1 cellular context compared by ENCODE assay signal in genomic region chr12:9721394-9722092, GRCh38.
TF ChIP-seq lines count a peak whose summit lies in the region.

No MANE protein-coding gene starts in this region.

TF ChIP-seq in GM12878, 131 proteins besides CTCF, POLR2A, EP300 and RAD21 (continued from another document and continues in another):
- TF ChIP-seq TCF12 (IDR thresholded peaks at IDR 0.05; ENCODE audit: low read depth, low read length) (peak; percentile 79), KLF5 (IDR thresholded peaks at IDR 0.05; ENCODE audit: partially characterized antibody) (no peak), ZNF207 (IDR thresholded peaks at IDR 0.05; ENCODE audit: borderline replicate concordance) (no peak), POLR2AphosphoS2 (IDR thresholded peaks at IDR 0.05; ENCODE audit: low read depth, low read length) (no peak), PRDM15 (CRISPR knock-in tag; IDR thresholded peaks at IDR 0.05) (no peak), PKNOX1 (IDR thresholded peaks at IDR 0.05) (peak; percentile 32; the same call in 1 of the 2 replicates), E2F4 (IDR thresholded peaks at IDR 0.05; ENCODE audit: low read depth, low read length) (no peak), SMARCA5 (IDR thresholded peaks at IDR 0.05) (no peak), DPF2 (IDR thresholded peaks at IDR 0.05) (peak; percentile 68; the same call in 1 of the 2 replicates), BCL3 (IDR thresholded peaks at IDR 0.05; ENCODE audit: borderline replicate concordance, insufficient read depth, low read depth, low read length, poor library complexity, severe bottlenecking) (no peak), PAX5 (IDR thresholded peaks at IDR 0.05; ENCODE audit: borderline replicate concordance, low read depth, low read length) (0 out of 2 replicates have a peak, but pooled peaks have one; percentile 35), LARP7 (IDR thresholded peaks at IDR 0.05) (no peak), ZNF687 (IDR thresholded peaks at IDR 0.05) (no peak), HDGF (IDR thresholded peaks at IDR 0.05) (no peak), ZNF384 (IDR thresholded peaks at IDR 0.05; ENCODE audit: borderline replicate concordance, low read depth, low read length) (no peak), IKZF1 (conservative IDR thresholded peaks at IDR 0.05) (peak; percentile 78), ZNF622 (IDR thresholded peaks at IDR 0.05) (no peak), RELB (IDR thresholded peaks at IDR 0.05; ENCODE audit: low read depth) (peak; percentile 49; the same call in 1 of the 2 replicates), ATF2 (IDR thresholded peaks at IDR 0.05; ENCODE audit: low read length) (peak; percentile 81), E4F1 (IDR thresholded peaks at IDR 0.05; ENCODE audit: borderline replicate concordance, partially characterized antibody) (no peak), WRNIP1 (IDR thresholded peaks at IDR 0.05; ENCODE audit: borderline replicate concordance, low read depth, low read length) (no peak), ZBED1 (IDR thresholded peaks at IDR 0.05; ENCODE audit: borderline replicate concordance) (peak; percentile 58; the same call in 1 of the 2 replicates), BMI1 (IDR thresholded peaks at IDR 0.05; ENCODE audit: borderline replicate concordance) (peak; percentile 49; the same call in 1 of the 2 replicates), SREBF1 (IDR thresholded peaks at IDR 0.05; ENCODE audit: low read length) (no peak), IRF3 (IDR thresholded peaks at IDR 0.05) (no peak), FOS (IDR thresholded peaks at IDR 0.05; ENCODE audit: borderline replicate concordance, extremely low read depth, insufficient read length) (no peak), SKIL (IDR thresholded peaks at IDR 0.05; ENCODE audit: low read depth, poor library complexity, severe bottlenecking) (no peak), YBX1 (IDR thresholded peaks at IDR 0.05) (no peak), NR2C1 (IDR thresholded peaks at IDR 0.05) (no peak), SMAD5 (IDR thresholded peaks at IDR 0.05; ENCODE audit: low read depth) (peak; percentile 35; the same call in 1 of the 2 replicates), CREB1 (IDR thresholded peaks at IDR 0.05; ENCODE audit: low read depth) (no peak), ZNF217 (IDR thresholded peaks at IDR 0.05) (peak; percentile 65; the same call in 1 of the 2 replicates), SIX5 (IDR thresholded peaks at IDR 0.05; ENCODE audit: low read depth, low read length, severe bottlenecking) (no peak), STAT1 (conservative IDR thresholded peaks at IDR 0.05) (no peak), CBX3 (IDR thresholded peaks at IDR 0.05; ENCODE audit: borderline replicate concordance, low read depth) (no peak), PAX8 (IDR thresholded peaks at IDR 0.05) (no peak), BACH1 (IDR thresholded peaks at IDR 0.05; ENCODE audit: borderline replicate concordance) (no peak), BHLHE40 (IDR thresholded peaks at IDR 0.05; ENCODE audit: borderline replicate concordance in 1 of 2, low read depth in 2 of 2, low read length in 1 of 2) (no peak; a peak in 1 of 4 replicates), NRF1 (conservative IDR thresholded peaks at IDR 0.05; ENCODE audit: low read depth, low read length) (no peak), TBL1XR1 (IDR thresholded peaks at IDR 0.05; ENCODE audit: low read depth, low read length) (0 out of 2 replicates have a peak, but pooled peaks have one; percentile 15), CEBPB (IDR thresholded peaks at IDR 0.05; ENCODE audit: borderline replicate concordance in 1 of 2, low read depth in 2 of 2, low read length in 2 of 2) (peak in 1 of 2 experiments; percentile 59; a peak in 3 of 4 replicates), GATAD2B (conservative IDR thresholded peaks at IDR 0.05; ENCODE audit: low read depth) (no peak)
